8 cellular contexts compared by ENCODE assay signal in the genomic region with DNA sequence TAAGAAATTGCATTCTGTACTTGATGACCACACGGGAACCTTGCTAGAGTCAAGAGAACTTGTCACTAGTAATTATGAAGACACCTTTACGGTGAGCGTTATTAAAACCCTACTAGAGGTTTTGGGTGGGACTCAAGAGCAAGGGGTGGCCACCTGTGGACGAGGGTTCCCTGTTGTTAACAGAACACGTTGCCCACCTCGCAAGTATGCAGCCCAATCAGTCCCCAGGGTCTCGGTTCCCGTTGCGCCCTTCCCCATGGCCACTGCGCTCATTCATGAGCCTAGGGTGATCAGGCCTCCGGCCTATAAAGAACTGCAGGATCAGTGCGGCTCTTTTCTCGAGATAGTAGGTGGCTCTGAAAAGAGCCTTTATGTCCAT. TPM values are rescaled to one million over a fixed set of nuclear protein-coding genes. Genes with fewer than 3 reads are reported as not detected.
DNase-seq lines count a peak whose midpoint lies in the region; ATAC-seq and TF ChIP-seq lines count a peak whose summit lies in the region.

No MANE protein-coding gene starts in this region.

- peaks cover 0 to 53% (median 7%) of the 10 kb centered on the region in 4 donors for H3K27me3 ChIP-seq in esophagus squamous epithelium
- no peaks in the 10 kb centered on the region for H3K27me3 ChIP-seq in trophoblast cell (ENCODE audit: insufficient read depth, low read length)

- H3K4me3 ChIP-seq in esophagus squamous epithelium (peak overlapping the region; percentile 43 to 78 (median 58)), trophoblast cell (ENCODE audit: low read depth, low read length) (peak overlapping the region; percentile 78)

- peak overlapping the region; percentile 75 for H3K4me2 ChIP-seq in trophoblast cell (ENCODE audit: low read length)

- H3K4ac ChIP-seq in trophoblast cell (ENCODE audit: low read depth, low read length): peak overlapping the region; percentile 13

- peaks cover 5% of the 10 kb centered on the region for H3K79me1 ChIP-seq in trophoblast cell (ENCODE audit: low read length)

- H2BK5ac ChIP-seq in trophoblast cell (ENCODE audit: low read depth, low read length, poor library complexity): no peak overlapping the region

- H4K12ac ChIP-seq in trophoblast cell (ENCODE audit: low read depth, low read length): no peak overlapping the region

- intact Hi-C loops in esophagus squamous epithelium (cut with DNase I): no loop called here

- H2BK12ac ChIP-seq in trophoblast cell (ENCODE audit: low read length): peak overlapping the region; percentile 44

- no peak overlapping the region for H3K23ac ChIP-seq in trophoblast cell (ENCODE audit: low read length)

- peak overlapping the region; percentile 64 for H3K18ac ChIP-seq in trophoblast cell (ENCODE audit: low read length)

- H3K27ac ChIP-seq in esophagus squamous epithelium (peak overlapping the region; percentile 82 to 95 (median 91)), trophoblast cell (ENCODE audit: low read depth, low read length) (peak overlapping the region; percentile 80)

- H3K4me1 ChIP-seq in ES-I3 (ENCODE audit: insufficient read depth, low read length): no peaks in the 10 kb centered on the region
- peaks cover 8 to 49% (median 21%) of the 10 kb centered on the region in 3 donors for H3K4me1 ChIP-seq in esophagus squamous epithelium
- peaks cover 13 to 19% of the 10 kb centered on the region in 2 experiments for H3K4me1 ChIP-seq in trophoblast cell (ENCODE audit: control insufficient read depth in 1 of 2, insufficient read depth in 2 of 2, low read length in 2 of 2)

- H4K91ac ChIP-seq in trophoblast cell (ENCODE audit: low read depth, low read length): peak overlapping the region; percentile 34

- H3K36me3 ChIP-seq in ES-I3 (ENCODE audit: insufficient read depth, low read length) (no peaks in the 10 kb centered on the region), esophagus squamous epithelium (no peaks in the 10 kb centered on the region), trophoblast cell (ENCODE audit: control insufficient read depth in 1 of 2, insufficient read depth in 2 of 2, low read length in 2 of 2) (no peaks in the 10 kb centered on the region)

- H2AFZ ChIP-seq in trophoblast cell (ENCODE audit: insufficient read depth, low read length, poor library complexity): peak overlapping the region; percentile 90

- ATAC-seq in GM21825 (IDR thresholded peaks at IDR 0.05; ENCODE audit: unreplicated experiment): peak; percentile 11

- H2BK120ac ChIP-seq in trophoblast cell (ENCODE audit: insufficient read depth, low read length, poor library complexity): peak overlapping the region; percentile 13

- peak overlapping the region; percentile 57 for H4K8ac ChIP-seq in trophoblast cell (ENCODE audit: low read depth, low read length)

- H3K14ac ChIP-seq in trophoblast cell (ENCODE audit: low read length): peak overlapping the region; percentile 62

- H3K79me2 ChIP-seq in trophoblast cell (ENCODE audit: control insufficient read depth, insufficient read depth, low read length, poor library complexity): peaks cover 5% of the 10 kb centered on the region

- no peaks in the 10 kb centered on the region for H3K9me3 ChIP-seq in ES-I3 (ENCODE audit: control insufficient read depth, insufficient read depth, low read length)
- H3K9me3 ChIP-seq in esophagus squamous epithelium: no peaks in the 10 kb centered on the region
- H3K9me3 ChIP-seq in trophoblast cell (ENCODE audit: insufficient read depth, low read depth, low read length): no peaks in the 10 kb centered on the region

- no peak overlapping the region for H2AK5ac ChIP-seq in trophoblast cell (ENCODE audit: low read length)

- 13 to 18% methylated on average over 10 to 11 of the region's 13 CpGs for WGBS in esophagus squamous epithelium, 2 donors
- no CpG with 5 or more reads among the region's 13 CpGs for WGBS in trophoblast cell (ENCODE audit: extremely low coverage, insufficient coverage, insufficient read length)

- TF ChIP-seq POLR2A in esophagus squamous epithelium (IDR thresholded peaks at IDR 0.05): no peak

- peak in 1 of 6 experiments; percentile 4 for TF ChIP-seq CTCF in esophagus squamous epithelium (IDR thresholded peaks at IDR 0.05)

- peak overlapping the region; percentile 56 for H3K9ac ChIP-seq in ES-I3 (ENCODE audit: low read depth, low read length)
- peak overlapping the region; percentile 16 for H3K9ac ChIP-seq in trophoblast cell (ENCODE audit: low read length)

- no peak for DNase-seq in esophagus squamous epithelium (lab: John Stamatoyannopoulos, UW)
- DNase-seq in trophoblast cell: no peak
- DNase-seq in dermis blood vessel endothelial cell: no peak
- no peak for DNase-seq in activated gamma-delta T cell treated with Interleukin-2 at 50 U/mL for 16 hours
- no peak for DNase-seq in ureter (ENCODE audit: low spot score)

TF ChIP-seq in PFSK-1, 5 proteins besides CTCF, POLR2A, EP300 and RAD21:
- no peak for TF ChIP-seq TAF1 (IDR thresholded peaks at IDR 0.05; ENCODE audit: borderline replicate concordance, insufficient read depth, low read length)
- no peak for TF ChIP-seq FOXP2 (optimal IDR thresholded peaks at IDR 0.05; ENCODE audit: borderline replicate concordance, extremely low read depth, extremely low read length, insufficient read depth)
- TF ChIP-seq REST (IDR thresholded peaks at IDR 0.05; ENCODE audit: insufficient read depth in 1 of 2, low read depth in 2 of 2, low read length in 2 of 2): no peak
- no peak for TF ChIP-seq POLR2AphosphoS5 (IDR thresholded peaks at IDR 0.05; ENCODE audit: low read depth, low read length)
- 0 out of 2 replicates have a peak, but pooled peaks have one; percentile 50 for TF ChIP-seq SIN3A (IDR thresholded peaks at IDR 0.05; ENCODE audit: borderline replicate concordance, insufficient read depth, low read length)

RNA-seq across cellular contexts. Expression of gene RNF187, which starts 30.2 kb away (rescaled TPM):
- 327 TPM for polyA plus RNA-seq in PFSK-1 (2012; ENCODE audit: insufficient read length, low read depth)
- 10 to 100 TPM; 33.4 to 74.7 (median 60.0) TPM for total RNA-seq in esophagus squamous epithelium
- 44.8 and 45.0 TPM in 2 replicates for polyA plus RNA-seq in trophoblast cell (2013)
- 34.7 and 84.4 TPM in 2 replicates for total RNA-seq in dermis blood vessel endothelial cell
- total RNA-seq in ureter: 104 TPM

RNA-seq across cellular contexts. Expression of gene TRIM17, which starts 40.3 kb away (rescaled TPM):
- polyA plus RNA-seq in PFSK-1 (2012; ENCODE audit: insufficient read length, low read depth): 0.18 TPM
- total RNA-seq in esophagus squamous epithelium (1 to 10 TPM in 2 of 4 donors, under 1 TPM in 2; 0.13 to 3.0 (median 0.99) TPM), dermis blood vessel endothelial cell (not detected in 2 replicates), ureter (22.6 TPM)
- 10.5 and 10.6 TPM in 2 replicates for polyA plus RNA-seq in trophoblast cell (2013)

RNA-seq across cellular contexts. Expression of gene TRIM11, which starts 50.4 kb away (rescaled TPM):
- 53.2 TPM for polyA plus RNA-seq in PFSK-1 (2012; ENCODE audit: insufficient read length, low read depth)
- total RNA-seq in esophagus squamous epithelium: 10 to 100 TPM; 15.2 to 30.8 (median 20.6) TPM
- 31.1 and 32.5 TPM in 2 replicates for polyA plus RNA-seq in trophoblast cell (2013)
- 19.4 and 20.1 TPM in 2 replicates for total RNA-seq in dermis blood vessel endothelial cell
- 40.1 TPM for total RNA-seq in ureter
